ENCODE assay signal across 8 cellular contexts in genomic region chr2:171158790-171159325, GRCh38. TPM values are rescaled to one million over a fixed set of nuclear protein-coding genes. Genes with fewer than 3 reads are reported as not detected.
DNase-seq lines count a peak whose midpoint lies in the region; ATAC-seq and TF ChIP-seq lines count a peak whose summit lies in the region.

No MANE protein-coding gene starts in this region.

- H3K27ac ChIP-seq in CD4-positive, alpha-beta T cell (ENCODE audit: low read depth, low read length), result peak overlapping the region; percentile 95
- H3K27ac ChIP-seq in thyroid gland, result no peak overlapping the region

- DNase-seq in CD4-positive, alpha-beta T cell, result no peak
- DNase-seq in HuH-7.5 (ENCODE audit: low spot score), result peak; percentile 41
- DNase-seq in left lobe of liver (ENCODE audit: low spot score), result no peak
- no peak for DNase-seq in thyroid gland

- POLR2A ChIA-PET in CD4-positive, alpha-beta T cell (lab: Charles Lee), result interaction anchor here (0.9 to 4.5 kb wide), 13 partner anchors 9 to 279 kb away, joined by 3 to 43 read pairs (median 9); partner anchors contain the start of genes DCAF17, GORASP2 and METTL8

- peak overlapping the region; percentile 90 for H3K4me3 Mint-ChIP-seq in CD4-positive, alpha-beta T cell
- peak overlapping the region; percentile 97 for H3K4me3 Mint-ChIP-seq in activated naive CD8-positive, alpha-beta T cell

- no peaks in the 10 kb centered on the region for H3K36me3 ChIP-seq in thyroid gland

- no peak for ATAC-seq in CD4-positive, alpha-beta T cell (ENCODE audit: poor library complexity)
- peak; percentile 0 for ATAC-seq in left lobe of liver
- ATAC-seq in HG03565 (IDR thresholded peaks at IDR 0.05; ENCODE audit: unreplicated experiment), result no peak
- ATAC-seq in GM18511 (IDR thresholded peaks at IDR 0.05; ENCODE audit: unreplicated experiment), result no peak
- no peak for ATAC-seq in activated CD4-positive, CD25-positive, alpha-beta regulatory T cell treated with anti-CD3 and anti-CD28 coated beads, Interleukin-2, amount 50 U/mL, for 24 hours

- 11 to 13% methylated on average over 15 of the region's 15 CpGs for WGBS in thyroid gland, 2 donors

- TF ChIP-seq POLR2A in thyroid gland (IDR thresholded peaks at IDR 0.05), result no peak

- H3K9me3 ChIP-seq in CD4-positive, alpha-beta T cell (ENCODE audit: control insufficient read depth, low read length), result no peaks in the 10 kb centered on the region
- no peaks in the 10 kb centered on the region for H3K9me3 ChIP-seq in thyroid gland

- H3K4me1 Mint-ChIP-seq in CD4-positive, alpha-beta T cell (ENCODE audit: low read depth), result peaks cover 85% of the 10 kb centered on the region
- H3K4me1 Mint-ChIP-seq in activated naive CD8-positive, alpha-beta T cell (ENCODE audit: low read depth), result peaks cover 68% of the 10 kb centered on the region

- peak overlapping the region; percentile 95 for H3K27ac Mint-ChIP-seq in CD4-positive, alpha-beta T cell
- peak overlapping the region; percentile 96 for H3K27ac Mint-ChIP-seq in activated naive CD8-positive, alpha-beta T cell

- intact Hi-C loops in CD4-positive, alpha-beta T cell (cut with DNase I, micrococcal nuclease), result loop anchor here (1.0 to 10.0 kb wide), 9 partner anchors 37 to 257 kb away; partner anchors contain the start of gene GORASP2 (in 2 of the 2)
- intact Hi-C loops in thyroid gland (cut with DNase I), result no loop called here

- peak overlapping the region in 2 of 3 donors; percentile 66 to 94 for H3K4me3 ChIP-seq in thyroid gland (replicated peaks in 1 of 3)

- CTCF ChIA-PET in CD4-positive, alpha-beta T cell (lab: Charles Lee), result interaction anchor here (0.7 to 4.0 kb wide), 16 partner anchors 12 to 274 kb away, joined by 3 to 27 read pairs (median 4); partner anchors contain the start of gene GORASP2

- peaks cover 14 to 15% of the 10 kb centered on the region in 2 donors for H3K4me1 ChIP-seq in thyroid gland

- no peak for TF ChIP-seq CTCF in CD4-positive, alpha-beta T cell (IDR thresholded peaks at IDR 0.05)
- TF ChIP-seq CTCF in thyroid gland (IDR thresholded peaks at IDR 0.05), result no peak

- H3K36me3 Mint-ChIP-seq in CD4-positive, alpha-beta T cell (ENCODE audit: low read depth), result peaks cover 21% of the 10 kb centered on the region
- H3K36me3 Mint-ChIP-seq in activated naive CD8-positive, alpha-beta T cell, result no peaks in the 10 kb centered on the region

- no peaks in the 10 kb centered on the region for H3K27me3 Mint-ChIP-seq in CD4-positive, alpha-beta T cell
- no peaks in the 10 kb centered on the region for H3K27me3 Mint-ChIP-seq in activated naive CD8-positive, alpha-beta T cell

- no peaks in the 10 kb centered on the region for H3K9me3 Mint-ChIP-seq in CD4-positive, alpha-beta T cell
- no peaks in the 10 kb centered on the region for H3K9me3 Mint-ChIP-seq in activated naive CD8-positive, alpha-beta T cell (ENCODE audit: low read depth)

- no peaks in the 10 kb centered on the region for H3K27me3 ChIP-seq in CD4-positive, alpha-beta T cell (ENCODE audit: control insufficient read depth, insufficient read depth, low read length)
- H3K27me3 ChIP-seq in thyroid gland, result no peaks in the 10 kb centered on the region

RNA-seq across cellular contexts. Expression of gene TLK1, which starts 1.8 kb away (rescaled TPM):
- 100 to 1,000 TPM; 135 to 138 TPM for total RNA-seq in CD4-positive, alpha-beta T cell
- 35.7 TPM for total RNA-seq in left lobe of liver
- total RNA-seq in thyroid gland, result 10 to 100 TPM; 41.0 to 57.6 (median 51.6) TPM
